In genomic region chr4:184440593-184441358, GRCh38 we compare ENCODE assay signal across 1 cellular context.
TF ChIP-seq lines count a peak whose summit lies in the region.

No MANE protein-coding gene starts in this region.

TF ChIP-seq in HepG2, 621 proteins besides CTCF, POLR2A, EP300 and RAD21 (continued from another document and continues in another):
- TF ChIP-seq PRDM10 (CRISPR knock-in tag; IDR thresholded peaks at IDR 0.05; ENCODE audit: low read depth) = 0 out of 2 replicates have a peak, but pooled peaks have one; percentile 3
- no peak for TF ChIP-seq SP2 (CRISPR knock-in tag; IDR thresholded peaks at IDR 0.05)
- TF ChIP-seq ATF4 (CRISPR knock-in tag; IDR thresholded peaks at IDR 0.05) = no peak
- no peak for TF ChIP-seq STAT5B (CRISPR knock-in tag; IDR thresholded peaks at IDR 0.05)
- no peak for TF ChIP-seq ZNF281 (CRISPR knock-in tag; IDR thresholded peaks at IDR 0.05; ENCODE audit: borderline replicate concordance)
- 0 out of 2 replicates have a peak, but pooled peaks have one; percentile 54 for TF ChIP-seq ZNF138 (CRISPR knock-in tag; IDR thresholded peaks at IDR 0.05; ENCODE audit: low read depth)
- TF ChIP-seq NFAT5 (CRISPR knock-in tag; IDR thresholded peaks at IDR 0.05) = no peak
- no peak for TF ChIP-seq PRDM15 (CRISPR knock-in tag; IDR thresholded peaks at IDR 0.05)
- TF ChIP-seq TERF1 (CRISPR knock-in tag; IDR thresholded peaks at IDR 0.05) = no peak
- TF ChIP-seq SP4 (CRISPR knock-in tag; IDR thresholded peaks at IDR 0.05) = no peak
- no peak for TF ChIP-seq NCOR1 (IDR thresholded peaks at IDR 0.05; ENCODE audit: borderline replicate concordance, low read length)
- TF ChIP-seq ZNF501 (CRISPR knock-in tag; IDR thresholded peaks at IDR 0.05) = 0 out of 2 replicates have a peak, but pooled peaks have one; percentile 1
- peak; percentile 70; the same call in 1 of the 2 replicates for TF ChIP-seq SNAI1 (CRISPR knock-in tag; IDR thresholded peaks at IDR 0.05; ENCODE audit: borderline replicate concordance)
- TF ChIP-seq REPIN1 (CRISPR knock-in tag; IDR thresholded peaks at IDR 0.05; ENCODE audit: borderline replicate concordance, low read depth) = no peak
- no peak for TF ChIP-seq ZNF672 (CRISPR knock-in tag; IDR thresholded peaks at IDR 0.05)
- no peak for TF ChIP-seq KDM2A (CRISPR knock-in tag; IDR thresholded peaks at IDR 0.05; ENCODE audit: borderline replicate concordance, low read depth)
- 0 out of 2 replicates have a peak, but pooled peaks have one; percentile 13 for TF ChIP-seq PHF21A (CRISPR knock-in tag; IDR thresholded peaks at IDR 0.05)
- TF ChIP-seq DNMT3B (CRISPR knock-in tag; conservative IDR thresholded peaks at IDR 0.05) = no peak
- TF ChIP-seq TBX2 (CRISPR knock-in tag; IDR thresholded peaks at IDR 0.05; ENCODE audit: borderline replicate concordance) = peak; percentile 1; the same call in 1 of the 2 replicates
- TF ChIP-seq ZBTB10 (CRISPR knock-in tag; IDR thresholded peaks at IDR 0.05; ENCODE audit: borderline replicate concordance) = no peak
- TF ChIP-seq ZNF749 (CRISPR knock-in tag; IDR thresholded peaks at IDR 0.05; ENCODE audit: borderline replicate concordance) = no peak
- TF ChIP-seq ZNF784 (CRISPR knock-in tag; IDR thresholded peaks at IDR 0.05; ENCODE audit: borderline replicate concordance) = no peak
- no peak for TF ChIP-seq BRCA1 (CRISPR knock-in tag; IDR thresholded peaks at IDR 0.05)
- no peak for TF ChIP-seq NFYB (CRISPR knock-in tag; IDR thresholded peaks at IDR 0.05)
- TF ChIP-seq ZNF644 (CRISPR knock-in tag; IDR thresholded peaks at IDR 0.05; ENCODE audit: low read depth) = 0 out of 2 replicates have a peak, but pooled peaks have one; percentile 17
